Comparison of ENCODE assay signal across 35 cellular contexts in the genomic region with DNA sequence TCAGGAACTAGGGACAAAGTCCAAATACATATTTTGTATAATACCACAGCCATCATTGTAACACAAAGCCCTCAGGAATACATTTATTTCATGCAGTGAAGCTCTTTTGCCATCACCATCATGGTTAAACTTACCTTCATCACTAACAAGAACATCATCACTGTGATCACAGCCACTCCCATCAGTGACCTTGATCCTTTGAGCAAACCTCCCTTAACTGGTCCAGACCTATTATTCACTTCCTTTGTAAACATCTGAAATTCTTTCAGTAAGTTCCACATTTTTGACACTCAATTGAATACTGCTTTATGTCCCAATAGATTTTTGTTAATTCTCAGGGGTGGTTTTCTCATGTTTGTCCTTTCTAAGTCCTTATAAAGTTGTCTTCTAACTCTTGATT. TPM values are rescaled to one million over a fixed set of nuclear protein-coding genes. Genes with fewer than 3 reads are reported as not detected.
"Had no signal": no experiment of that assay in that cellular context is flagged by ENCODE, and none has a peak within 500 bp of the region (broad histone marks: within the 10 kb centered on the region; RNA-seq: fewer than 3 reads in every experiment).

No MANE protein-coding gene starts in this region.

- H3K27ac ChIP-seq: ascending aorta, breast epithelium, coronary artery, dorsolateral prefrontal cortex, esophagus muscularis mucosa, gastroesophageal sphincter, heart right ventricle had no signal

- H3K27me3 ChIP-seq: ascending aorta, esophagus muscularis mucosa, gastroesophageal sphincter had no signal

- ATAC-seq: activated CD4-positive, alpha-beta T cell treated with anti-CD3 and anti-CD28 coated beads for 36 hours; activated CD8-positive, alpha-beta memory T cell treated with anti-CD3 and anti-CD28 coated beads, Interleukin-2, amount 10 ng/mL, durations not matched to agents 7 days and 5 days; activated CD8-positive, alpha-beta T cell treated with anti-CD3 and anti-CD28 coated beads, Interleukin-2, amount 10 ng/mL, durations not matched to agents 7 days and 5 days; activated naive CD4-positive, alpha-beta T cell treated with anti-CD3 and anti-CD28 coated beads, Interleukin-2, amount 50 U/mL, for 72 hours; gastroesophageal sphincter; heart right ventricle had no signal

- H3K36me3 ChIP-seq: ascending aorta, breast epithelium, esophagus muscularis mucosa, gastroesophageal sphincter, heart right ventricle had no signal

- H3K4me1 ChIP-seq: ascending aorta, breast epithelium, esophagus muscularis mucosa, gastroesophageal sphincter, heart right ventricle had no signal

- H3K4me3 ChIP-seq: ascending aorta, breast epithelium, coronary artery, dorsolateral prefrontal cortex, esophagus muscularis mucosa, gastroesophageal sphincter, heart right ventricle had no signal

- H3K9me3 ChIP-seq: ascending aorta, breast epithelium, esophagus muscularis mucosa, gastroesophageal sphincter had no signal

- DNase-seq: activated CD4-positive, alpha-beta memory T cell treated with anti-CD3 and anti-CD28 coated beads for 36 hours; activated CD4-positive, alpha-beta T cell treated with anti-CD3 and anti-CD28 coated beads for 36 hours; activated CD4-positive, alpha-beta T cell treated with anti-CD3 and anti-CD28 coated beads, Interleukin-2, amount 10 ng/mL, durations not matched to agents 24 days and 14 days; activated CD4-positive, CD25-positive, alpha-beta regulatory T cell; activated CD4-positive, CD25-positive, alpha-beta regulatory T cell treated with anti-CD3 and anti-CD28 coated beads, Interleukin-2, amount 50 U/mL, for 72 hours; activated CD8-positive, alpha-beta memory T cell treated with anti-CD3 and anti-CD28 coated beads, Interleukin-2, amount 10 ng/mL, durations not matched to agents 7 days and 5 days; activated CD8-positive, alpha-beta memory T cell treated with anti-CD3 and anti-CD28 coated beads, Interleukin-2, amount 50 U/mL, for 4 hours; activated CD8-positive, alpha-beta T cell treated with anti-CD3 and anti-CD28 coated beads, Interleukin-2, amount 10 ng/mL, durations not matched to agents 7 days and 5 days; activated gamma-delta T cell; activated naive CD4-positive, alpha-beta T cell; activated naive CD4-positive, alpha-beta T cell treated with anti-CD3 and anti-CD28 coated beads, Interleukin-2, amount 10 ng/mL, durations not matched to agents 7 days and 5 days; activated naive CD8-positive, alpha-beta T cell treated with anti-CD3 and anti-CD28 coated beads, Interleukin-2, amount 10 ng/mL, durations not matched to agents 7 days and 5 days; activated T-cell treated with anti-CD3 and anti-CD28 coated beads, Interleukin-2, amount 50 U/mL, for 1 hour; activated T-cell treated with anti-CD3 and anti-CD28 coated beads, Interleukin-2, amount 50 U/mL, for 48 hours; dorsolateral prefrontal cortex; effector memory CD4-positive, alpha-beta T cell; endodermal cell; erythroblast; foreskin melanocyte; heart right ventricle; T-helper 2 cell had no signal

RNA-seq across cellular contexts. Expression of a gene that starts 16.2 kb away (rescaled TPM):
- total RNA-seq: activated CD4-positive, alpha-beta memory T cell treated with anti-CD3 and anti-CD28 coated beads for 36 hours; activated CD4-positive, alpha-beta T cell treated with anti-CD3 and anti-CD28 coated beads for 36 hours; activated CD4-positive, alpha-beta T cell treated with anti-CD3 and anti-CD28 coated beads, Interleukin-2, amount 10 ng/mL, durations not matched to agents 24 days and 14 days; activated CD8-positive, alpha-beta memory T cell treated with anti-CD3 and anti-CD28 coated beads for 36 hours; activated CD8-positive, alpha-beta memory T cell treated with anti-CD3 and anti-CD28 coated beads, Interleukin-2, amount 10 ng/mL, durations not matched to agents 7 days and 5 days; activated CD8-positive, alpha-beta T cell treated with anti-CD3 and anti-CD28 coated beads, Interleukin-2, amount 10 ng/mL, durations not matched to agents 7 days and 5 days; activated naive CD4-positive, alpha-beta T cell treated with anti-CD3 and anti-CD28 coated beads, Interleukin-2, amount 50 U/mL, for 72 hours; activated naive CD8-positive, alpha-beta T cell treated with anti-CD3 and anti-CD28 coated beads, Interleukin-2, amount 10 ng/mL, durations not matched to agents 7 days and 5 days; activated T-helper 1 cell treated with anti-CD3 and anti-CD28 coated beads, Interleukin-12 subunit alpha, Interleukin-12 subunit beta, Interleukin-2, Interleukin-4 antibody, amounts not matched to agents 30 ng/mL and 10 ng/mL and 1 ng/mL, durations not matched to agents 14 hours and 24 hours and 36 hours; activated T-helper 2 cell treated with anti-CD3 and anti-CD28 coated beads, Interferon-gamma antibody, Interleukin-2, Interleukin-4, amounts not matched to agents 10 μg/mL and 5 μg/mL and 100 μg/mL, durations not matched to agents 14 hours and 24 hours and 36 hours; ascending aorta; breast epithelium; cardiac septum; cerebellum; dorsolateral prefrontal cortex; endodermal cell; esophagus muscularis mucosa; fibroblast of villous mesenchyme; glomerular endothelial cell; heart right ventricle; T-helper 1 cell treated with Interleukin-12 subunit alpha and Interleukin-12 subunit beta and Interleukin-4 antibody, amounts not matched to agents 30 ng/mL and 1 ng/mL, for 36 hours had no signal
- polyA plus RNA-seq: heart right ventricle had no signal

RNA-seq across cellular contexts. Expression of a gene that starts 33.3 kb away (rescaled TPM):
- total RNA-seq: activated CD4-positive, alpha-beta memory T cell treated with anti-CD3 and anti-CD28 coated beads for 36 hours; activated CD4-positive, alpha-beta T cell treated with anti-CD3 and anti-CD28 coated beads for 36 hours; activated CD4-positive, alpha-beta T cell treated with anti-CD3 and anti-CD28 coated beads, Interleukin-2, amount 10 ng/mL, durations not matched to agents 24 days and 14 days; activated CD8-positive, alpha-beta memory T cell treated with anti-CD3 and anti-CD28 coated beads for 36 hours; activated CD8-positive, alpha-beta memory T cell treated with anti-CD3 and anti-CD28 coated beads, Interleukin-2, amount 10 ng/mL, durations not matched to agents 7 days and 5 days; activated CD8-positive, alpha-beta T cell treated with anti-CD3 and anti-CD28 coated beads, Interleukin-2, amount 10 ng/mL, durations not matched to agents 7 days and 5 days; activated naive CD4-positive, alpha-beta T cell treated with anti-CD3 and anti-CD28 coated beads, Interleukin-2, amount 50 U/mL, for 72 hours; activated naive CD8-positive, alpha-beta T cell treated with anti-CD3 and anti-CD28 coated beads, Interleukin-2, amount 10 ng/mL, durations not matched to agents 7 days and 5 days; activated T-helper 1 cell treated with anti-CD3 and anti-CD28 coated beads, Interleukin-12 subunit alpha, Interleukin-12 subunit beta, Interleukin-2, Interleukin-4 antibody, amounts not matched to agents 30 ng/mL and 10 ng/mL and 1 ng/mL, durations not matched to agents 14 hours and 24 hours and 36 hours; activated T-helper 2 cell treated with anti-CD3 and anti-CD28 coated beads, Interferon-gamma antibody, Interleukin-2, Interleukin-4, amounts not matched to agents 10 μg/mL and 5 μg/mL and 100 μg/mL, durations not matched to agents 14 hours and 24 hours and 36 hours; ascending aorta; breast epithelium; cardiac septum; cerebellum; dorsolateral prefrontal cortex; endodermal cell; esophagus muscularis mucosa; fibroblast of villous mesenchyme; gastroesophageal sphincter; glomerular endothelial cell; heart right ventricle; T-helper 1 cell treated with Interleukin-12 subunit alpha and Interleukin-12 subunit beta and Interleukin-4 antibody, amounts not matched to agents 30 ng/mL and 1 ng/mL, for 36 hours had no signal
- polyA plus RNA-seq: heart right ventricle had no signal

RNA-seq across cellular contexts. Expression of a gene that starts 33.7 kb away (rescaled TPM):
- total RNA-seq: activated CD4-positive, alpha-beta memory T cell treated with anti-CD3 and anti-CD28 coated beads for 36 hours; activated CD4-positive, alpha-beta T cell treated with anti-CD3 and anti-CD28 coated beads for 36 hours; activated CD4-positive, alpha-beta T cell treated with anti-CD3 and anti-CD28 coated beads, Interleukin-2, amount 10 ng/mL, durations not matched to agents 24 days and 14 days; activated CD8-positive, alpha-beta memory T cell treated with anti-CD3 and anti-CD28 coated beads for 36 hours; activated CD8-positive, alpha-beta memory T cell treated with anti-CD3 and anti-CD28 coated beads, Interleukin-2, amount 10 ng/mL, durations not matched to agents 7 days and 5 days; activated CD8-positive, alpha-beta T cell treated with anti-CD3 and anti-CD28 coated beads, Interleukin-2, amount 10 ng/mL, durations not matched to agents 7 days and 5 days; activated naive CD4-positive, alpha-beta T cell treated with anti-CD3 and anti-CD28 coated beads, Interleukin-2, amount 50 U/mL, for 72 hours; activated naive CD8-positive, alpha-beta T cell treated with anti-CD3 and anti-CD28 coated beads, Interleukin-2, amount 10 ng/mL, durations not matched to agents 7 days and 5 days; activated T-helper 1 cell treated with anti-CD3 and anti-CD28 coated beads, Interleukin-12 subunit alpha, Interleukin-12 subunit beta, Interleukin-2, Interleukin-4 antibody, amounts not matched to agents 30 ng/mL and 10 ng/mL and 1 ng/mL, durations not matched to agents 14 hours and 24 hours and 36 hours; activated T-helper 2 cell treated with anti-CD3 and anti-CD28 coated beads, Interferon-gamma antibody, Interleukin-2, Interleukin-4, amounts not matched to agents 10 μg/mL and 5 μg/mL and 100 μg/mL, durations not matched to agents 14 hours and 24 hours and 36 hours; ascending aorta; breast epithelium; cardiac septum; cerebellum; dorsolateral prefrontal cortex; endodermal cell; esophagus muscularis mucosa; fibroblast of villous mesenchyme; gastroesophageal sphincter; glomerular endothelial cell; heart right ventricle; T-helper 1 cell treated with Interleukin-12 subunit alpha and Interleukin-12 subunit beta and Interleukin-4 antibody, amounts not matched to agents 30 ng/mL and 1 ng/mL, for 36 hours had no signal
- polyA plus RNA-seq: heart right ventricle had no signal

RNA-seq across cellular contexts. Expression of a gene that starts 43.5 kb away (rescaled TPM):
- total RNA-seq: activated CD4-positive, alpha-beta memory T cell treated with anti-CD3 and anti-CD28 coated beads for 36 hours; activated CD4-positive, alpha-beta T cell treated with anti-CD3 and anti-CD28 coated beads for 36 hours; activated CD4-positive, alpha-beta T cell treated with anti-CD3 and anti-CD28 coated beads, Interleukin-2, amount 10 ng/mL, durations not matched to agents 24 days and 14 days; activated CD8-positive, alpha-beta memory T cell treated with anti-CD3 and anti-CD28 coated beads for 36 hours; activated CD8-positive, alpha-beta memory T cell treated with anti-CD3 and anti-CD28 coated beads, Interleukin-2, amount 10 ng/mL, durations not matched to agents 7 days and 5 days; activated CD8-positive, alpha-beta T cell treated with anti-CD3 and anti-CD28 coated beads, Interleukin-2, amount 10 ng/mL, durations not matched to agents 7 days and 5 days; activated naive CD4-positive, alpha-beta T cell treated with anti-CD3 and anti-CD28 coated beads, Interleukin-2, amount 50 U/mL, for 72 hours; activated naive CD8-positive, alpha-beta T cell treated with anti-CD3 and anti-CD28 coated beads, Interleukin-2, amount 10 ng/mL, durations not matched to agents 7 days and 5 days; activated T-helper 1 cell treated with anti-CD3 and anti-CD28 coated beads, Interleukin-12 subunit alpha, Interleukin-12 subunit beta, Interleukin-2, Interleukin-4 antibody, amounts not matched to agents 30 ng/mL and 10 ng/mL and 1 ng/mL, durations not matched to agents 14 hours and 24 hours and 36 hours; activated T-helper 2 cell treated with anti-CD3 and anti-CD28 coated beads, Interferon-gamma antibody, Interleukin-2, Interleukin-4, amounts not matched to agents 10 μg/mL and 5 μg/mL and 100 μg/mL, durations not matched to agents 14 hours and 24 hours and 36 hours; ascending aorta; breast epithelium; cardiac septum; cerebellum; dorsolateral prefrontal cortex; endodermal cell; esophagus muscularis mucosa; gastroesophageal sphincter; glomerular endothelial cell; heart right ventricle; T-helper 1 cell treated with Interleukin-12 subunit alpha and Interleukin-12 subunit beta and Interleukin-4 antibody, amounts not matched to agents 30 ng/mL and 1 ng/mL, for 36 hours had no signal
- polyA plus RNA-seq: heart right ventricle had no signal

RNA-seq across cellular contexts. Expression of a gene that starts 44.4 kb away (rescaled TPM):
- total RNA-seq: activated CD4-positive, alpha-beta memory T cell treated with anti-CD3 and anti-CD28 coated beads for 36 hours; activated CD4-positive, alpha-beta T cell treated with anti-CD3 and anti-CD28 coated beads for 36 hours; activated CD4-positive, alpha-beta T cell treated with anti-CD3 and anti-CD28 coated beads, Interleukin-2, amount 10 ng/mL, durations not matched to agents 24 days and 14 days; activated CD8-positive, alpha-beta memory T cell treated with anti-CD3 and anti-CD28 coated beads for 36 hours; activated CD8-positive, alpha-beta memory T cell treated with anti-CD3 and anti-CD28 coated beads, Interleukin-2, amount 10 ng/mL, durations not matched to agents 7 days and 5 days; activated CD8-positive, alpha-beta T cell treated with anti-CD3 and anti-CD28 coated beads, Interleukin-2, amount 10 ng/mL, durations not matched to agents 7 days and 5 days; activated naive CD4-positive, alpha-beta T cell treated with anti-CD3 and anti-CD28 coated beads, Interleukin-2, amount 50 U/mL, for 72 hours; activated naive CD8-positive, alpha-beta T cell treated with anti-CD3 and anti-CD28 coated beads, Interleukin-2, amount 10 ng/mL, durations not matched to agents 7 days and 5 days; activated T-helper 1 cell treated with anti-CD3 and anti-CD28 coated beads, Interleukin-12 subunit alpha, Interleukin-12 subunit beta, Interleukin-2, Interleukin-4 antibody, amounts not matched to agents 30 ng/mL and 10 ng/mL and 1 ng/mL, durations not matched to agents 14 hours and 24 hours and 36 hours; activated T-helper 2 cell treated with anti-CD3 and anti-CD28 coated beads, Interferon-gamma antibody, Interleukin-2, Interleukin-4, amounts not matched to agents 10 μg/mL and 5 μg/mL and 100 μg/mL, durations not matched to agents 14 hours and 24 hours and 36 hours; ascending aorta; breast epithelium; cardiac septum; cerebellum; dorsolateral prefrontal cortex; endodermal cell; esophagus muscularis mucosa; fibroblast of villous mesenchyme; glomerular endothelial cell; heart right ventricle; T-helper 1 cell treated with Interleukin-12 subunit alpha and Interleukin-12 subunit beta and Interleukin-4 antibody, amounts not matched to agents 30 ng/mL and 1 ng/mL, for 36 hours had no signal
- polyA plus RNA-seq: heart right ventricle had no signal
